In the genomic region with DNA sequence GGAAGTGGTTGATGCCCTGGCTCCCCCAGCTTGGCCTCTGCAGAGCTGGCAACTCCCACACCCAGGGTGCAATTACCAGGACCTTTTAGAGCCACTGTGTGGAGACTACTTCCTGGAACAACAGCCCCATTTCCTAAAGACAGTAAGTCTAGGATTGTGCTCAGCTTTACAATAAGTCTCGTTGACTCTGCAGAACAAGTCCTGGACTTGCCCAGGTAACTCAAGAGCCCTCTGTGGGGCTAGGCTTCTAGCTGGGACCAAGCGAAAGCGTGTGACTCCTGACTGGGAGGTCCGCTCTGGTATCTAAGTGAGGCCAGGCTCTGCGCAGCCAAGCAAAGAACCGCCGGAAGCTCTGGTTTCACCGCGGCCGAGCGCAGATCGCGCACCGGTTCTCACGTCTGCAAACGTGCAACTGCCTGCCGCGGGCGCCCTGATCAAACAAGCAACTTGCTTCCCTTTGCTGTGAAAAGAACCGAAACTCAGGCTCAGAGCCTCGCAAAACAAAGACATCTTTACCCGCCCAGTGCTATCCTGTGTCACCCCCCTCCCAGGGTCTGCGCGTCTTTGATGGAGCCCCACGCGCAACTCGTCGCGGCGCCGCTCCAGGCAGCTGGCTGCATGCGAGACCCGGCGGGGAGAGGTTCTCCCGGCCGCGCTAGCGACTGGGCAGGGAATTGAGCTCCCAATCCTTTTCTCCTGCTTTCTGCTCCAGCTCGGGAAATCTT, we compare ENCODE assay signal across 9 cellular contexts. TPM values are rescaled to one million over a fixed set of nuclear protein-coding genes. Genes with fewer than 3 reads are reported as not detected.
A peak's percentile ranks its signal among the peaks of the same experiment; 100 is the strongest.
DNase-seq lines count a peak whose midpoint lies in the region; ATAC-seq and TF ChIP-seq lines count a peak whose summit lies in the region.
"Had no signal": no experiment of that assay in that cellular context is flagged by ENCODE, and none has a peak within 500 bp of the region (broad histone marks: within the 10 kb centered on the region; RNA-seq: fewer than 3 reads in every experiment).

No MANE protein-coding gene starts in this region.

- ATAC-seq in GM18519 (IDR thresholded peaks at IDR 0.05; ENCODE audit: low FRiP score, unreplicated experiment): peak; percentile 78
- ATAC-seq in HG02938 (IDR thresholded peaks at IDR 0.05; ENCODE audit: unreplicated experiment): peak; percentile 80
- peak in 2 of 4 donors; percentile 15 to 38 for ATAC-seq in heart left ventricle

- intact Hi-C loops in heart left ventricle (cut with DNase I) (no loop called here), sigmoid colon (cut with DNase I) (no loop called here)

- H3K4me1 ChIP-seq in heart left ventricle (peaks cover 0 to 30% (median 22%) of the 10 kb centered on the region in 12 donors), sigmoid colon (peaks cover 0 to 26% (median 7%) of the 10 kb centered on the region in 4 donors)

- TF ChIP-seq EP300 in sigmoid colon (IDR thresholded peaks at IDR 0.05): no peak

- 1 to 24% (median 4%) methylated on average over 12 to 39 of the region's 39 CpGs for WGBS in heart left ventricle, 4 donors
- 4 to 6% methylated on average over 39 of the region's 39 CpGs for WGBS in sigmoid colon, 2 donors

- peak overlapping the region in 8 of 12 donors; percentile 1 to 76 (median 44) for H3K27ac ChIP-seq in heart left ventricle
- H3K27ac ChIP-seq in sigmoid colon: peak overlapping the region in 1 of 4 donors; percentile 5
- H3K27ac ChIP-seq: neutrophil had no signal

- no peaks in the 10 kb centered on the region for H3K27me3 ChIP-seq in heart left ventricle
- peaks cover 0 to 21% (median 2%) of the 10 kb centered on the region in 3 donors for H3K27me3 ChIP-seq in sigmoid colon

- no peak for TF ChIP-seq CTCF in heart left ventricle (IDR thresholded peaks at IDR 0.05)
- TF ChIP-seq CTCF in sigmoid colon (IDR thresholded peaks at IDR 0.05): no peak

- TF ChIP-seq POLR2A in heart left ventricle (IDR thresholded peaks at IDR 0.05) (no peak), sigmoid colon (IDR thresholded peaks at IDR 0.05) (no peak)

- peak overlapping the region in 10 of 12 donors; percentile 24 to 56 (median 47) for H3K4me3 ChIP-seq in heart left ventricle
- H3K4me3 ChIP-seq in sigmoid colon: peak overlapping the region; percentile 6 to 39 (median 25)

- H3K36me3 ChIP-seq in heart left ventricle (no peaks in the 10 kb centered on the region), sigmoid colon (no peaks in the 10 kb centered on the region)
- H3K36me3 ChIP-seq: neutrophil had no signal

- no peaks in the 10 kb centered on the region for H3K9me3 ChIP-seq in heart left ventricle
- no peaks in the 10 kb centered on the region for H3K9me3 ChIP-seq in sigmoid colon
- H3K9me3 ChIP-seq: neutrophil had no signal

- DNase-seq in AG08396 (ENCODE audit: low spot score) (peak; percentile 57), NCI-H2107 treated with DMSO at 0.1 percent for 48 hours (lab: John Stamatoyannopoulos, UW; ENCODE audit: unreplicated experiment) (peak; percentile 58), heart left ventricle (peak in 2 of 5 donors; percentile 59 to 72), sigmoid colon (peak; percentile 69), putamen (ENCODE audit: low spot score) (no peak)
- DNase-seq in activated CD8-positive, alpha-beta memory T cell treated with anti-CD3 and anti-CD28 coated beads, Interleukin-2, amount 50 U/mL, for 48 hours: peak; percentile 72

RNA-seq across cellular contexts. Expression of a gene that starts 4.4 kb away (rescaled TPM):
- total RNA-seq in heart left ventricle (100 to 1,000 TPM; 225 to 434 (median 349) TPM), sigmoid colon (10 to 100 TPM; 27.8 to 75.3 (median 43.9) TPM)
- polyA plus RNA-seq in heart left ventricle (100 to 1,000 TPM; 253 to 308 TPM), sigmoid colon (100 to 1,000 TPM; 197 to 488 (median 377) TPM)
